12 cellular contexts compared by ENCODE assay signal in genomic region chr6:80029442-80029841, GRCh38. TPM values are rescaled to one million over a fixed set of nuclear protein-coding genes. Genes with fewer than 3 reads are reported as not detected.
A peak's percentile ranks its signal among the peaks of the same experiment; 100 is the strongest.
DNase-seq lines count a peak whose midpoint lies in the region; ATAC-seq and TF ChIP-seq lines count a peak whose summit lies in the region.
"Had no signal": no experiment of that assay in that cellular context is flagged by ENCODE, and none has a peak within 500 bp of the region (broad histone marks: within the 10 kb centered on the region; RNA-seq: fewer than 3 reads in every experiment).

No MANE protein-coding gene starts in this region.

- ATAC-seq in GM21619 (IDR thresholded peaks at IDR 0.05; ENCODE audit: unreplicated experiment), result peak; percentile 84
- ATAC-seq in HG03280 (IDR thresholded peaks at IDR 0.05; ENCODE audit: unreplicated experiment), result peak; percentile 91
- ATAC-seq in naive thymus-derived CD4-positive, alpha-beta T cell, result peak; percentile 26

- TF ChIP-seq CTCF in neural progenitor cell (IDR thresholded peaks at IDR 0.05), result no peak

- H3K79me2 ChIP-seq in neural progenitor cell (ENCODE audit: low read depth), result no peaks in the 10 kb centered on the region

- peaks cover 3% of the 10 kb centered on the region for H3K4me1 Mint-ChIP-seq in T-helper 1 cell treated with Interleukin-12 subunit alpha and Interleukin-12 subunit beta and Interleukin-4 antibody, amounts not matched to agents 30 μg/mL and 1 μg/mL, for 36 hours (ENCODE audit: low read depth)
- H3K4me1 Mint-ChIP-seq in naive thymus-derived CD4-positive, alpha-beta T cell, result peaks cover 0 to 3% (median 0%) of the 10 kb centered on the region in 7 donors
- no peaks in the 10 kb centered on the region for H3K4me1 Mint-ChIP-seq in neural progenitor cell

- no peaks in the 10 kb centered on the region for H3K9me3 ChIP-seq in naive thymus-derived CD4-positive, alpha-beta T cell (ENCODE audit: control insufficient read depth in 2 of 3, low read length in 3 of 3)
- no peaks in the 10 kb centered on the region for H3K9me3 ChIP-seq in neural progenitor cell (ENCODE audit: low read depth)
- H3K9me3 ChIP-seq: neutrophil had no signal

- H2AFZ ChIP-seq in neural progenitor cell (replicated peaks), result no peak overlapping the region

- CTCF ChIA-PET in naive thymus-derived CD4-positive, alpha-beta T cell (lab: Charles Lee), result interaction anchor here (0.6 kb wide), 1 partner anchor 103 kb away, joined by 3 read pairs; no protein-coding TSS in a partner anchor

- H3K27ac Mint-ChIP-seq in T-helper 1 cell treated with Interleukin-12 subunit alpha and Interleukin-12 subunit beta and Interleukin-4 antibody, amounts not matched to agents 30 μg/mL and 1 μg/mL, for 36 hours, result peak overlapping the region; percentile 23
- H3K27ac Mint-ChIP-seq in naive thymus-derived CD4-positive, alpha-beta T cell, result peak overlapping the region in 1 of 9 donors; percentile 65
- no peak overlapping the region for H3K27ac Mint-ChIP-seq in neural progenitor cell
- H3K27ac Mint-ChIP-seq: activated CD4-positive, alpha-beta memory T cell treated with anti-CD3 and anti-CD28 coated beads, Interleukin-2, amount 10 ng/mL, durations not matched to agents 7 days and 5 days had no signal

- peaks cover 38% of the 10 kb centered on the region for H3K36me3 Mint-ChIP-seq in T-helper 1 cell treated with Interleukin-12 subunit alpha and Interleukin-12 subunit beta and Interleukin-4 antibody, amounts not matched to agents 30 μg/mL and 1 μg/mL, for 36 hours (ENCODE audit: low read depth)
- peaks cover 0 to 43% (median 0%) of the 10 kb centered on the region in 5 donors for H3K36me3 Mint-ChIP-seq in naive thymus-derived CD4-positive, alpha-beta T cell
- peaks cover 33% of the 10 kb centered on the region for H3K36me3 Mint-ChIP-seq in neural progenitor cell

- H3K9ac ChIP-seq in neural progenitor cell, result no peak overlapping the region

- no peaks in the 10 kb centered on the region for H4K20me1 ChIP-seq in neural progenitor cell (ENCODE audit: low read depth)

- no peaks in the 10 kb centered on the region for H3K4me1 ChIP-seq in naive thymus-derived CD4-positive, alpha-beta T cell (ENCODE audit: control insufficient read depth in 2 of 2, insufficient read depth in 2 of 2, low read length in 2 of 2)
- no peaks in the 10 kb centered on the region for H3K4me1 ChIP-seq in neural progenitor cell

- intact Hi-C loops in naive thymus-derived CD4-positive, alpha-beta T cell (cut with micrococcal nuclease), result no loop called here

- no peaks in the 10 kb centered on the region for H3K27me3 ChIP-seq in naive thymus-derived CD4-positive, alpha-beta T cell (ENCODE audit: control insufficient read depth in 2 of 2, insufficient read depth in 2 of 2, low read length in 2 of 2)
- H3K27me3 ChIP-seq in neural progenitor cell, result no peaks in the 10 kb centered on the region
- H3K27me3 ChIP-seq: neutrophil had no signal

- DNase-seq in T-helper 1 cell, result no peak
- DNase-seq in naive thymus-derived CD4-positive, alpha-beta T cell, result no peak
- DNase-seq in T-helper 2 cell, result no peak
- DNase-seq in neural progenitor cell (ENCODE audit: low spot score), result no peak
- DNase-seq in foreskin melanocyte, result no peak
- DNase-seq: activated CD4-positive, alpha-beta memory T cell treated with anti-CD3 and anti-CD28 coated beads, Interleukin-2, amount 10 ng/mL, durations not matched to agents 7 days and 5 days; NCI-H2029 treated with DMSO at 0.1 percent for 48 hours; stimulated activated CD4-positive, alpha-beta T cell treated with anti-CD3 and anti-CD28 coated beads, Interleukin-2, amount 100 ng/mL, for 48 hours had no signal

- no peaks in the 10 kb centered on the region for H3F3A ChIP-seq in neural progenitor cell (ENCODE audit: low read depth)

- H3K4me2 ChIP-seq in neural progenitor cell, result no peak overlapping the region

- H3K36me3 ChIP-seq in naive thymus-derived CD4-positive, alpha-beta T cell (ENCODE audit: control insufficient read depth in 2 of 3, insufficient read depth in 3 of 3, low read length in 3 of 3), result no peaks in the 10 kb centered on the region
- peaks cover 32% of the 10 kb centered on the region for H3K36me3 ChIP-seq in neural progenitor cell

- no peak overlapping the region for H3K4me3 ChIP-seq in naive thymus-derived CD4-positive, alpha-beta T cell (ENCODE audit: low read length)
- H3K4me3 ChIP-seq in neural progenitor cell, result no peak overlapping the region

- POLR2A ChIA-PET in naive thymus-derived CD4-positive, alpha-beta T cell (lab: Charles Lee), result no interaction called here

- no peaks in the 10 kb centered on the region for H3K27me3 Mint-ChIP-seq in T-helper 1 cell treated with Interleukin-12 subunit alpha and Interleukin-12 subunit beta and Interleukin-4 antibody, amounts not matched to agents 30 μg/mL and 1 μg/mL, for 36 hours (ENCODE audit: low read depth)
- H3K27me3 Mint-ChIP-seq in naive thymus-derived CD4-positive, alpha-beta T cell, result no peaks in the 10 kb centered on the region
- H3K27me3 Mint-ChIP-seq in neural progenitor cell (ENCODE audit: insufficient read depth, low read depth), result no peaks in the 10 kb centered on the region
- H3K27me3 Mint-ChIP-seq: activated CD4-positive, alpha-beta memory T cell treated with anti-CD3 and anti-CD28 coated beads, Interleukin-2, amount 10 ng/mL, durations not matched to agents 7 days and 5 days had no signal

- no peak overlapping the region for H3K27ac ChIP-seq in naive thymus-derived CD4-positive, alpha-beta T cell (ENCODE audit: low read depth, low read length)
- no peak overlapping the region for H3K27ac ChIP-seq in neural progenitor cell
- H3K27ac ChIP-seq: neutrophil had no signal

- no peaks in the 10 kb centered on the region for H3K9me3 Mint-ChIP-seq in T-helper 1 cell treated with Interleukin-12 subunit alpha and Interleukin-12 subunit beta and Interleukin-4 antibody, amounts not matched to agents 30 μg/mL and 1 μg/mL, for 36 hours
- H3K9me3 Mint-ChIP-seq in naive thymus-derived CD4-positive, alpha-beta T cell, result no peaks in the 10 kb centered on the region
- no peaks in the 10 kb centered on the region for H3K9me3 Mint-ChIP-seq in neural progenitor cell
- H3K9me3 Mint-ChIP-seq: activated CD4-positive, alpha-beta memory T cell treated with anti-CD3 and anti-CD28 coated beads, Interleukin-2, amount 10 ng/mL, durations not matched to agents 7 days and 5 days had no signal

- H3K4me3 Mint-ChIP-seq in T-helper 1 cell treated with Interleukin-12 subunit alpha and Interleukin-12 subunit beta and Interleukin-4 antibody, amounts not matched to agents 30 μg/mL and 1 μg/mL, for 36 hours, result no peak overlapping the region
- no peak overlapping the region for H3K4me3 Mint-ChIP-seq in naive thymus-derived CD4-positive, alpha-beta T cell
- H3K4me3 Mint-ChIP-seq in neural progenitor cell, result no peak overlapping the region
- H3K4me3 Mint-ChIP-seq: activated CD4-positive, alpha-beta memory T cell treated with anti-CD3 and anti-CD28 coated beads, Interleukin-2, amount 10 ng/mL, durations not matched to agents 7 days and 5 days had no signal

RNA-seq across cellular contexts. Expression of gene TTK, which starts 25.0 kb away (rescaled TPM):
- total RNA-seq in naive thymus-derived CD4-positive, alpha-beta T cell, result 10 to 100 TPM in 1 of 5 experiments, 1 to 10 TPM in 1, under 1 TPM in 3; 0.13 to 22.4 (median 0.81) TPM
- polyA plus RNA-seq in naive thymus-derived CD4-positive, alpha-beta T cell, result under 1 TPM in 1 of 2 donors, not detected in 1; 0.51 TPM
- total RNA-seq in neural progenitor cell (ENCODE audit: low replicate concordance), result 139 and 231 TPM in 2 replicates

Comparison
In these comparisons a context has a peak if more than half of its experiments do, and no peak if none do; other contexts are left out.
1. ATAC-seq: peak in every context shown above with its lines; median percentile 91 in HG03280; 84 in GM21619; 26 in naive thymus-derived CD4-positive, alpha-beta T cell.